ENCODE assay signal across 14 cellular contexts in genomic region chr4:4613126-4613465, GRCh38.
DNase-seq lines count a peak whose midpoint lies in the region; ATAC-seq lines count a peak whose summit lies in the region.
"Had no signal": no experiment of that assay in that cellular context is flagged by ENCODE, and none has a peak within 500 bp of the region (broad histone marks: within the 10 kb centered on the region; RNA-seq: fewer than 3 reads in every experiment).

No MANE protein-coding gene starts in this region.

- H2BK12ac ChIP-seq in mesenchymal stem cell (ENCODE audit: low read length in 2 of 2), result no peak overlapping the region

- peaks cover 0 to 4% of the 10 kb centered on the region in 2 experiments for H3K27me3 ChIP-seq in mesenchymal stem cell (ENCODE audit: control insufficient read depth in 1 of 2, insufficient read depth in 1 of 2, low read length in 2 of 2)
- H3K27me3 ChIP-seq: BE2C had no signal

- H3K9ac ChIP-seq in mesenchymal stem cell (ENCODE audit: low read length), result peak overlapping the region; percentile 21

- H3K14ac ChIP-seq in mesenchymal stem cell (ENCODE audit: low read length in 2 of 2), result no peak overlapping the region

- no peak overlapping the region for H2BK15ac ChIP-seq in mesenchymal stem cell (ENCODE audit: low read depth, poor library complexity, severe bottlenecking)

- no peak overlapping the region for H3K18ac ChIP-seq in mesenchymal stem cell (ENCODE audit: low read depth in 1 of 2, low read length in 2 of 2)

- no peak for ATAC-seq in GM21737 (IDR thresholded peaks at IDR 0.05; ENCODE audit: unreplicated experiment)
- ATAC-seq: HCT116, K562 had no signal

- DNase-seq in AG08395 (ENCODE audit: low spot score) (peak; percentile 24), GM03348 (ENCODE audit: low spot score) (peak; percentile 22), fibroblast of gingiva (ENCODE audit: low read depth) (peak; percentile 91), mesenchymal stem cell (peak; percentile 21)
- DNase-seq in effector CD4-positive, alpha-beta T cell, result no peak
- no peak for DNase-seq in stimulated activated CD4-positive, alpha-beta T cell treated with anti-CD3 and anti-CD28 coated beads, Interleukin-4, amount 100 ng/mL, for 24 hours
- DNase-seq: 8988T; BE2C; CD4-positive, alpha-beta memory T cell; GF-D8 had no signal

- no peaks in the 10 kb centered on the region for H3K36me3 ChIP-seq in mesenchymal stem cell (ENCODE audit: control insufficient read depth in 1 of 2, insufficient read depth in 2 of 2, low read depth in 1 of 2, low read length in 2 of 2)
- H3K36me3 ChIP-seq: BE2C had no signal

- no peaks in the 10 kb centered on the region for H3K9me3 ChIP-seq in mesenchymal stem cell (ENCODE audit: control insufficient read depth, low read length)
- H3K9me3 ChIP-seq: BE2C had no signal

- H3K79me1 ChIP-seq in mesenchymal stem cell (replicated peaks; ENCODE audit: low read length, poor library complexity, severe bottlenecking), result no peaks in the 10 kb centered on the region

- H3K4ac ChIP-seq in mesenchymal stem cell (ENCODE audit: low read depth in 1 of 2, low read length in 2 of 2), result no peak overlapping the region

- H3K27ac ChIP-seq in mesenchymal stem cell (ENCODE audit: low read length, poor library complexity, severe bottlenecking), result no peak overlapping the region
- H3K27ac ChIP-seq: C4-2B had no signal

- WGBS in mesenchymal stem cell, result no CpG with 5 or more reads among the region's 2 CpGs

- H4K91ac ChIP-seq in mesenchymal stem cell (ENCODE audit: low read length), result no peak overlapping the region

- no peak overlapping the region for H3K4me2 ChIP-seq in mesenchymal stem cell (ENCODE audit: low read length, poor library complexity, severe bottlenecking)

- no peak overlapping the region for H2AK5ac ChIP-seq in mesenchymal stem cell (ENCODE audit: low read length, severe bottlenecking)

- H3K4me3 ChIP-seq in mesenchymal stem cell (ENCODE audit: insufficient read depth in 1 of 2, low read depth in 1 of 2, low read length in 2 of 2), result no peak overlapping the region
- H3K4me3 ChIP-seq: K562 had no signal

- no peak overlapping the region for H2BK120ac ChIP-seq in mesenchymal stem cell (ENCODE audit: low read depth, low read length)

- H2BK5ac ChIP-seq in mesenchymal stem cell (ENCODE audit: low read depth, low read length, poor library complexity, severe bottlenecking), result no peak overlapping the region

- H2AFZ ChIP-seq in mesenchymal stem cell (ENCODE audit: low read depth, low read length), result no peak overlapping the region

- H4K8ac ChIP-seq in mesenchymal stem cell (ENCODE audit: low read length), result no peak overlapping the region

- no peaks in the 10 kb centered on the region for H3K4me1 ChIP-seq in mesenchymal stem cell (ENCODE audit: control insufficient read depth, insufficient read depth, low read depth, low read length)
- H3K4me1 ChIP-seq: BE2C had no signal

- H3K23ac ChIP-seq in mesenchymal stem cell (ENCODE audit: low read length in 2 of 2), result no peak overlapping the region

Comparison
In these comparisons a context has a peak if more than half of its experiments do, and no peak if none do; other contexts are left out.
1. DNase-seq: peak in AG08395 (single experiment), GM03348 (single experiment), fibroblast of gingiva (single experiment) and mesenchymal stem cell (single experiment); none in effector CD4-positive, alpha-beta T cell (single experiment) and stimulated activated CD4-positive, alpha-beta T cell treated with anti-CD3 and anti-CD28 coated beads, Interleukin-4, amount 100 ng/mL, for 24 hours (single experiment).